8 cellular contexts compared by ENCODE assay signal in genomic region chr1:226704169-226704921, GRCh38. TPM values are rescaled to one million over a fixed set of nuclear protein-coding genes. Genes with fewer than 3 reads are reported as not detected.
DNase-seq lines count a peak whose midpoint lies in the region; ATAC-seq and TF ChIP-seq lines count a peak whose summit lies in the region.

No MANE protein-coding gene starts in this region.

- 77% methylated on average over 10 of the region's 10 CpGs for WGBS in lower leg skin, 2 donors

- H3K4me3 ChIP-seq in muscle layer of colon (ENCODE audit: low read depth in 1 of 2, low read length in 2 of 2) (peak overlapping the region; percentile 52 to 54), lower leg skin (ENCODE audit: low read depth, poor library complexity, severe bottlenecking) (no peak overlapping the region)

- peak overlapping the region; percentile 93 for H3K27ac Mint-ChIP-seq in activated naive CD4-positive, alpha-beta T cell treated with anti-CD3 and anti-CD28 coated beads, Interleukin-2, amount 50 U/mL, for 24 hours
- peak overlapping the region; percentile 71 for H3K27ac Mint-ChIP-seq in activated T-helper 2 cell treated with anti-CD3 and anti-CD28 coated beads, Interferon-gamma antibody, Interleukin-2, Interleukin-4, amounts not matched to agents 10 μg/mL and 5 μg/mL and 100 μg/mL, durations not matched to agents 14 hours and 24 hours and 36 hours
- peak overlapping the region; percentile 70 for H3K27ac Mint-ChIP-seq in type B pancreatic cell

- H3K36me3 Mint-ChIP-seq in activated naive CD4-positive, alpha-beta T cell treated with anti-CD3 and anti-CD28 coated beads, Interleukin-2, amount 50 U/mL, for 24 hours: peaks cover 16% of the 10 kb centered on the region
- H3K36me3 Mint-ChIP-seq in activated T-helper 2 cell treated with anti-CD3 and anti-CD28 coated beads, Interferon-gamma antibody, Interleukin-2, Interleukin-4, amounts not matched to agents 10 μg/mL and 5 μg/mL and 100 μg/mL, durations not matched to agents 14 hours and 24 hours and 36 hours (ENCODE audit: low read depth): peaks cover 45% of the 10 kb centered on the region
- H3K36me3 Mint-ChIP-seq in type B pancreatic cell: peaks cover 6% of the 10 kb centered on the region

- no peaks in the 10 kb centered on the region for H3K27me3 ChIP-seq in muscle layer of colon (ENCODE audit: control insufficient read depth in 1 of 2, insufficient read depth in 2 of 2, low read length in 2 of 2)

- H3K27ac ChIP-seq in muscle layer of colon (ENCODE audit: low read depth, low read length): peak overlapping the region; percentile 89

- H3K36me3 ChIP-seq in muscle layer of colon (ENCODE audit: insufficient read depth, low read length): peaks cover 11% of the 10 kb centered on the region

- TF ChIP-seq CTCF in type B pancreatic cell (conservative IDR thresholded peaks at IDR 0.05): no peak
- TF ChIP-seq CTCF in lower leg skin (IDR thresholded peaks at IDR 0.05): no peak

- H3K27me3 Mint-ChIP-seq in activated naive CD4-positive, alpha-beta T cell treated with anti-CD3 and anti-CD28 coated beads, Interleukin-2, amount 50 U/mL, for 24 hours: no peaks in the 10 kb centered on the region
- H3K27me3 Mint-ChIP-seq in activated T-helper 2 cell treated with anti-CD3 and anti-CD28 coated beads, Interferon-gamma antibody, Interleukin-2, Interleukin-4, amounts not matched to agents 10 μg/mL and 5 μg/mL and 100 μg/mL, durations not matched to agents 14 hours and 24 hours and 36 hours (ENCODE audit: low read depth): no peaks in the 10 kb centered on the region
- H3K27me3 Mint-ChIP-seq in type B pancreatic cell: no peaks in the 10 kb centered on the region

- H3K9ac ChIP-seq in muscle layer of colon (ENCODE audit: low read length): peak overlapping the region; percentile 52

- no peak for ATAC-seq in HG03097 (IDR thresholded peaks at IDR 0.05; ENCODE audit: low FRiP score, unreplicated experiment)

- intact Hi-C loops in activated T-helper 2 cell treated with anti-CD3 and anti-CD28 coated beads, Interferon-gamma antibody, Interleukin-2, Interleukin-4, amounts not matched to agents 10 μg/mL and 5 μg/mL and 100 μg/mL, durations not matched to agents 14 hours and 24 hours and 36 hours (cut with micrococcal nuclease): loop anchor here (2.0 to 5.0 kb wide), 2 partner anchors 14 to 33 kb away; partner anchors contain the start of gene ITPKB
- intact Hi-C loops in lower leg skin (cut with DNase I; ENCODE audit: low total_unique reads): no loop called here

- peak overlapping the region; percentile 83 for H3K4me3 Mint-ChIP-seq in activated naive CD4-positive, alpha-beta T cell treated with anti-CD3 and anti-CD28 coated beads, Interleukin-2, amount 50 U/mL, for 24 hours
- peak overlapping the region; percentile 75 for H3K4me3 Mint-ChIP-seq in activated T-helper 2 cell treated with anti-CD3 and anti-CD28 coated beads, Interferon-gamma antibody, Interleukin-2, Interleukin-4, amounts not matched to agents 10 μg/mL and 5 μg/mL and 100 μg/mL, durations not matched to agents 14 hours and 24 hours and 36 hours (ENCODE audit: low read depth)
- H3K4me3 Mint-ChIP-seq in type B pancreatic cell: peak overlapping the region; percentile 80

- DNase-seq in activated naive CD4-positive, alpha-beta T cell treated with Interleukin-2 at 50 U/mL for 16 hours: no peak
- no peak for DNase-seq in activated T-helper 2 cell treated with anti-CD3 and anti-CD28 coated beads, Interferon-gamma antibody, Interleukin-2, Interleukin-4, amounts not matched to agents 10 μg/mL and 5 μg/mL and 100 μg/mL, durations not matched to agents 14 hours and 24 hours and 36 hours (ENCODE audit: low spot score)
- DNase-seq in type B pancreatic cell (ENCODE audit: extremely low spot score, unreplicated experiment): no peak
- DNase-seq in lower leg skin (ENCODE audit: low spot score in 2 of 2): no peak
- DNase-seq in retina: no peak

- peaks cover 83% of the 10 kb centered on the region for H3K4me1 Mint-ChIP-seq in activated naive CD4-positive, alpha-beta T cell treated with anti-CD3 and anti-CD28 coated beads, Interleukin-2, amount 50 U/mL, for 24 hours
- H3K4me1 Mint-ChIP-seq in activated T-helper 2 cell treated with anti-CD3 and anti-CD28 coated beads, Interferon-gamma antibody, Interleukin-2, Interleukin-4, amounts not matched to agents 10 μg/mL and 5 μg/mL and 100 μg/mL, durations not matched to agents 14 hours and 24 hours and 36 hours (ENCODE audit: low read depth): peaks cover 60% of the 10 kb centered on the region
- peaks cover 37% of the 10 kb centered on the region for H3K4me1 Mint-ChIP-seq in type B pancreatic cell (ENCODE audit: unreplicated experiment)

- H3K4me1 ChIP-seq in muscle layer of colon (ENCODE audit: insufficient read depth, low read length): peaks cover 65% of the 10 kb centered on the region

- no peaks in the 10 kb centered on the region for H3K9me3 Mint-ChIP-seq in activated naive CD4-positive, alpha-beta T cell treated with anti-CD3 and anti-CD28 coated beads, Interleukin-2, amount 50 U/mL, for 24 hours
- H3K9me3 Mint-ChIP-seq in activated T-helper 2 cell treated with anti-CD3 and anti-CD28 coated beads, Interferon-gamma antibody, Interleukin-2, Interleukin-4, amounts not matched to agents 10 μg/mL and 5 μg/mL and 100 μg/mL, durations not matched to agents 14 hours and 24 hours and 36 hours: no peaks in the 10 kb centered on the region
- H3K9me3 Mint-ChIP-seq in type B pancreatic cell: no peaks in the 10 kb centered on the region

- no peak for TF ChIP-seq POLR2A in lower leg skin (IDR thresholded peaks at IDR 0.05)

- no peaks in the 10 kb centered on the region for H3K9me3 ChIP-seq in muscle layer of colon (ENCODE audit: low read length)

RNA-seq across cellular contexts. Expression of gene ITPKB, which starts 34.7 kb away (rescaled TPM):
- 27.6 and 30.0 TPM in 2 replicates for total RNA-seq in activated T-helper 2 cell treated with anti-CD3 and anti-CD28 coated beads, Interferon-gamma antibody, Interleukin-2, Interleukin-4, amounts not matched to agents 10 μg/mL and 5 μg/mL and 100 μg/mL, durations not matched to agents 14 hours and 24 hours and 36 hours
- total RNA-seq in type B pancreatic cell (ENCODE audit: low replicate concordance): 24.5 and 31.4 TPM in 2 replicates
- total RNA-seq in lower leg skin: 10 to 100 TPM; 39.3 to 57.2 (median 44.1) TPM
